Comparison of ENCODE assay signal across 9 cellular contexts in genomic region chr13:110912651-110913051, GRCh38. TPM values are rescaled to one million over a fixed set of nuclear protein-coding genes. Genes with fewer than 3 reads are reported as not detected.
DNase-seq lines count a peak whose midpoint lies in the region; ATAC-seq and TF ChIP-seq lines count a peak whose summit lies in the region.
"Had no signal": no experiment of that assay in that cellular context is flagged by ENCODE, and none has a peak within 500 bp of the region (broad histone marks: within the 10 kb centered on the region; RNA-seq: fewer than 3 reads in every experiment).

No MANE protein-coding gene starts in this region.

- peak overlapping the region; percentile 77 for H3K4me3 ChIP-seq in PC-9
- peak overlapping the region; percentile 86 to 99 (median 90) for H3K4me3 ChIP-seq in esophagus muscularis mucosa

- H3K9me3 ChIP-seq in PC-9 (ENCODE audit: insufficient read depth, low read depth) (no peaks in the 10 kb centered on the region), esophagus muscularis mucosa (no peaks in the 10 kb centered on the region)

- no peak for ATAC-seq in GM18873 (IDR thresholded peaks at IDR 0.05; ENCODE audit: low FRiP score, unreplicated experiment)

- H3K4me1 Mint-ChIP-seq in progenitor cell of endocrine pancreas (ENCODE audit: low read depth) = peaks cover 53% of the 10 kb centered on the region

- H3K36me3 Mint-ChIP-seq in progenitor cell of endocrine pancreas (ENCODE audit: insufficient read depth) = peaks cover 8% of the 10 kb centered on the region

- H3K4me1 ChIP-seq in PC-9 (replicated peaks; ENCODE audit: insufficient read depth) (peaks cover 58% of the 10 kb centered on the region), esophagus muscularis mucosa (peaks cover 61 to 77% (median 72%) of the 10 kb centered on the region in 4 donors)

- POLR2A ChIA-PET in PC-9 (lab: Charles Lee; ENCODE audit: unreplicated experiment) = interaction anchor here (0.7 kb wide), 1 partner anchor 384 kb away, joined by 3 read pairs; no protein-coding TSS in a partner anchor

- no peak for TF ChIP-seq EP300 in esophagus muscularis mucosa (IDR thresholded peaks at IDR 0.05)

- peak overlapping the region; percentile 80 for H3K4me2 ChIP-seq in PC-9

- peak overlapping the region; percentile 95 for H3K27ac Mint-ChIP-seq in progenitor cell of endocrine pancreas

- H3K27me3 Mint-ChIP-seq in progenitor cell of endocrine pancreas = no peaks in the 10 kb centered on the region

- 24% methylated on average over 10 of the region's 10 CpGs for WGBS in esophagus muscularis mucosa

- no TSS peak for BruUV-seq in PC-9 (replicated peaks; lab: Mats Ljungman, UMichigan)

- TF ChIP-seq CTCF in PC-9 (conservative IDR thresholded peaks at IDR 0.05) (no peak), esophagus muscularis mucosa (IDR thresholded peaks at IDR 0.05) (no peak), progenitor cell of endocrine pancreas (IDR thresholded peaks at IDR 0.05; ENCODE audit: unreplicated experiment) (no peak)

- TF ChIP-seq POLR2A in esophagus muscularis mucosa (IDR thresholded peaks at IDR 0.05; ENCODE audit: low read depth) = no peak

- no peak overlapping the region for H2AFZ ChIP-seq in PC-9

- H3K27ac ChIP-seq in PC-9 = peak overlapping the region; percentile 89
- H3K27ac ChIP-seq in esophagus muscularis mucosa (replicated peaks in 1 of 4) = peak overlapping the region; percentile 98 to 100 (median 98)
- H3K27ac ChIP-seq: 22Rv1 had no signal

- DNase-seq in DMS 273 (lab: John Stamatoyannopoulos, UW; ENCODE audit: unreplicated experiment) (peak; percentile 3), DMS 273 treated with DMSO at 0.1 percent for 48 hours (lab: John Stamatoyannopoulos, UW) (no peak), PC-9 (peak in 1 of 2 experiments; percentile 44), esophagus muscularis mucosa (ENCODE audit: extremely low spot score) (no peak), progenitor cell of endocrine pancreas (ENCODE audit: low spot score, unreplicated experiment) (no peak), NCI-H748 treated with DMSO at 0.1 percent for 48 hours (lab: John Stamatoyannopoulos, UW) (no peak)
- no peak for DNase-seq in stimulated activated CD4-positive, alpha-beta T cell treated with anti-CD3 and anti-CD28 coated beads, Interleukin-4, amount 100 ng/mL, for 4 hours

- peak overlapping the region; percentile 88 for H3K4me3 Mint-ChIP-seq in progenitor cell of endocrine pancreas (ENCODE audit: low read depth)

- CTCF ChIA-PET in PC-9 (lab: Charles Lee) = no interaction called here

- H3K27me3 ChIP-seq in PC-9 (ENCODE audit: insufficient read depth, low read depth) = no peaks in the 10 kb centered on the region
- H3K27me3 ChIP-seq in esophagus muscularis mucosa = no peaks in the 10 kb centered on the region

- no peaks in the 10 kb centered on the region for H3K9me3 Mint-ChIP-seq in progenitor cell of endocrine pancreas (ENCODE audit: low read depth)

- H3K79me2 ChIP-seq in PC-9 (ENCODE audit: low read depth) = peaks cover 67% of the 10 kb centered on the region

- H3F3A ChIP-seq in PC-9 (ENCODE audit: insufficient read depth, low read depth) = peaks cover 34% of the 10 kb centered on the region

- intact Hi-C loops in PC-9 (cut with micrococcal nuclease; ENCODE audit: unreplicated experiment) (loop anchor here (10.0 kb wide), 1 partner anchor 468 kb away; no protein-coding TSS in a partner anchor), esophagus muscularis mucosa (cut with DNase I) (loop anchor here (10.0 kb wide), 2 partner anchors 198 to 302 kb away; partner anchors contain the start of gene ING1)

- no peaks in the 10 kb centered on the region for H3K9me2 ChIP-seq in PC-9 (ENCODE audit: insufficient read depth)

- peaks cover 25% of the 10 kb centered on the region for H3K36me3 ChIP-seq in PC-9 (ENCODE audit: low read depth)
- H3K36me3 ChIP-seq in esophagus muscularis mucosa = peaks cover 0 to 18% (median 8%) of the 10 kb centered on the region in 4 donors

- peaks cover 46% of the 10 kb centered on the region for H4K20me1 ChIP-seq in PC-9 (ENCODE audit: insufficient read depth)

RNA-seq across cellular contexts. Expression of gene ANKRD10, which starts 2.2 kb away (rescaled TPM):
- total RNA-seq in PC-9 (2021) (154 and 155 TPM in 2 replicates), esophagus muscularis mucosa (100 to 1,000 TPM in 3 of 4 donors, 10 to 100 TPM in 1; 89.6 to 120 (median 110) TPM), progenitor cell of endocrine pancreas (228 and 235 TPM in 2 replicates)
